Comparison of ENCODE assay signal across 15 cellular contexts in the genomic region with DNA sequence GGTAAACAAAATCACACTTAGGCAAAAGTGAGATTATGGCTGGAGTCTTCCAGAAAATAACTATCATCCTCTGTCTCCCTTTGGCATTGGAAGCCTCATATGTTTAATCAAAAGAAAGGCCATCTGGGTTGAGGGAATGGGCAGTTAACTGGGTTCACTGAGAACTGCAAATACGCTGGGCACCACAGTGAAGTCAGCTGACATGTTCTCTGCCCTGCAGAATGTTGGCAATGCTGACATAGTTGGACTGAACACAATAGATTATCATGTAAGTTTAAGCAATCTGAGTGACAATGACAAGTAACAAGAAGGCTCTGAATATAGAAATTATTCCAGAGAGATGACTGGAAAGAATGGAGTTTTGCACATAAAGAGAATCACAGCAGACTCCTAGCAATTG. TPM values are rescaled to one million over a fixed set of nuclear protein-coding genes. Genes with fewer than 3 reads are reported as not detected.
DNase-seq lines count a peak whose midpoint lies in the region; ATAC-seq and TF ChIP-seq lines count a peak whose summit lies in the region.
"Had no signal": no experiment of that assay in that cellular context is flagged by ENCODE, and none has a peak within 500 bp of the region (broad histone marks: within the 10 kb centered on the region; RNA-seq: fewer than 3 reads in every experiment).

No MANE protein-coding gene starts in this region.

- H3K4me1 ChIP-seq in colonic mucosa: no peaks in the 10 kb centered on the region
- H3K4me1 ChIP-seq in neural progenitor cell: no peaks in the 10 kb centered on the region

- H3K27ac Mint-ChIP-seq in neural progenitor cell: no peak overlapping the region
- H3K27ac Mint-ChIP-seq: H9 had no signal

- H3K9ac ChIP-seq in colonic mucosa (ENCODE audit: low read depth in 2 of 2, low read length in 2 of 2) (no peak overlapping the region), neural progenitor cell (no peak overlapping the region)

- H3K27me3 ChIP-seq in colonic mucosa (no peaks in the 10 kb centered on the region), neural progenitor cell (no peaks in the 10 kb centered on the region)

- no peaks in the 10 kb centered on the region for H3K79me2 ChIP-seq in neural progenitor cell (ENCODE audit: low read depth)

- intact Hi-C loops in left ventricle myocardium superior (cut with micrococcal nuclease) (no loop called here), colonic mucosa (cut with DNase I) (no loop called here)

- H3K4me3 Mint-ChIP-seq in neural progenitor cell: no peak overlapping the region
- H3K4me3 Mint-ChIP-seq: H9 had no signal

- no peaks in the 10 kb centered on the region for H3K36me3 ChIP-seq in colonic mucosa
- H3K36me3 ChIP-seq in neural progenitor cell: no peaks in the 10 kb centered on the region

- no peaks in the 10 kb centered on the region for H3K4me1 Mint-ChIP-seq in neural progenitor cell
- H3K4me1 Mint-ChIP-seq: H9 had no signal

- H4K20me1 ChIP-seq in neural progenitor cell (ENCODE audit: low read depth): no peaks in the 10 kb centered on the region

- no peaks in the 10 kb centered on the region for H3K9me3 Mint-ChIP-seq in neural progenitor cell
- H3K9me3 Mint-ChIP-seq: H9 had no signal

- H3K27ac ChIP-seq in colonic mucosa: no peak overlapping the region
- no peak overlapping the region for H3K27ac ChIP-seq in neural progenitor cell
- H3K27ac ChIP-seq: HL-60, PC-9 had no signal

- peak; percentile 61 for DNase-seq in Ammon's horn (ENCODE audit: low spot score)
- peak; percentile 47 for DNase-seq in cerebellum (ENCODE audit: low spot score)
- no peak for DNase-seq in left ventricle myocardium superior
- DNase-seq in occipital lobe (lab: John Stamatoyannopoulos, UW): peak; percentile 11
- DNase-seq in colonic mucosa: no peak
- no peak for DNase-seq in neural progenitor cell (ENCODE audit: low spot score)
- DNase-seq in cortex of kidney (lab: John Stamatoyannopoulos, UW): no peak
- DNase-seq: DMS79 treated with DMSO at 0.1 percent for 48 hours, H9, NCI-H1105 treated with DMSO at 0.1 percent for 48 hours, NCI-H1694 treated with DMSO at 0.1 percent for 48 hours, NCI-H446, PC-9 had no signal

- H3K36me3 Mint-ChIP-seq in neural progenitor cell: no peaks in the 10 kb centered on the region

- ATAC-seq in left ventricle myocardium superior (peak; percentile 81), HG02678 (IDR thresholded peaks at IDR 0.05; ENCODE audit: unreplicated experiment) (no peak)

- H3K27me3 Mint-ChIP-seq in neural progenitor cell (ENCODE audit: insufficient read depth, low read depth): no peaks in the 10 kb centered on the region

- H3F3A ChIP-seq in neural progenitor cell (ENCODE audit: low read depth): no peaks in the 10 kb centered on the region

- H3K4me2 ChIP-seq in neural progenitor cell: no peak overlapping the region
- H3K4me2 ChIP-seq: PC-9 had no signal

- TF ChIP-seq CTCF in colonic mucosa (IDR thresholded peaks at IDR 0.05) (no peak), neural progenitor cell (IDR thresholded peaks at IDR 0.05) (no peak)

- no peaks in the 10 kb centered on the region for H3K9me3 ChIP-seq in colonic mucosa
- H3K9me3 ChIP-seq in neural progenitor cell (ENCODE audit: low read depth): no peaks in the 10 kb centered on the region

- no peak overlapping the region for H2AFZ ChIP-seq in neural progenitor cell (replicated peaks)
- H2AFZ ChIP-seq: PC-9 had no signal

- H3K4me3 ChIP-seq in colonic mucosa (no peak overlapping the region), neural progenitor cell (no peak overlapping the region)
- H3K4me3 ChIP-seq: PC-9 had no signal

RNA-seq across cellular contexts. Expression of a gene that starts 43.8 kb away (rescaled TPM):
- total RNA-seq in cerebellum (11.5 TPM), left ventricle myocardium superior (48.4 TPM), occipital lobe (39.0 TPM), colonic mucosa (10 to 100 TPM; 17.1 to 17.8 TPM), neural progenitor cell (ENCODE audit: low replicate concordance) (17.0 and 21.9 TPM in 2 replicates)

Comparison
In these comparisons a context has a peak if more than half of its experiments do, and no peak if none do; other contexts are left out.
1. DNase-seq: peak in Ammon's horn (single experiment), cerebellum (single experiment) and occipital lobe (single experiment); none in left ventricle myocardium superior (single experiment), colonic mucosa (single experiment), neural progenitor cell (single experiment) and cortex of kidney (single experiment).